ENCODE assay signal across 19 cellular contexts in the genomic region with DNA sequence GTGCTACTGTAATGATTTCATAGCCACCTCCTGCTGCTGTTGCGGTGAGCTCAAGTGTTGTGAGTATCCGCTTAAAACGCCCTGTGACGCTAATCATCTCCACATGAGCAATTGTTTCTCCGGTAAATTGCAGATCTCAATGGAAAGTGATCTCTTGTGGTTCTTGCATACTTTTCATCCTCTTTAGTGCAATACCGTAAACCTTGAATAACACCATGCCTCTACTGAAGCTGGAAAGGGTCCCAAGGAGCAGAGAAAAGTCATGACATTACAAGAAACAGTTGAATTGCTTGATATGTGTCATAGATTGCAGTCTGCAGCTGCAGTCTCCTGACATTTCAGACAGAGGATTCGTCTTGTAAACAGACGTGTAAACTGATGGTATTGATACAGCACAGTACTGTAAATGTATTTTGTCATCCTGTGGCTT. TPM values are rescaled to one million over a fixed set of nuclear protein-coding genes. Genes with fewer than 3 reads are reported as not detected.
A peak's percentile ranks its signal among the peaks of the same experiment; 100 is the strongest.
DNase-seq lines count a peak whose midpoint lies in the region; TF ChIP-seq lines count a peak whose summit lies in the region.
"Had no signal": no experiment of that assay in that cellular context is flagged by ENCODE, and none has a peak within 500 bp of the region (broad histone marks: within the 10 kb centered on the region; RNA-seq: fewer than 3 reads in every experiment).

No MANE protein-coding gene starts in this region.

- H3K9me3 ChIP-seq in trophoblast cell (ENCODE audit: insufficient read depth, low read depth, low read length) = no peaks in the 10 kb centered on the region
- H3K9me3 ChIP-seq in uterus = no peaks in the 10 kb centered on the region
- H3K9me3 ChIP-seq: HAP-1, left ventricle myocardium inferior, tibial artery had no signal

- H3K9ac ChIP-seq in trophoblast cell (ENCODE audit: low read length) = no peak overlapping the region
- H3K9ac ChIP-seq: parathyroid adenoma had no signal

- H3K4me2 ChIP-seq in trophoblast cell (ENCODE audit: low read length) = no peak overlapping the region

- H4K8ac ChIP-seq in trophoblast cell (ENCODE audit: low read depth, low read length) = no peak overlapping the region

- no peak overlapping the region for H4K91ac ChIP-seq in trophoblast cell (ENCODE audit: low read depth, low read length)

- no peaks in the 10 kb centered on the region for H3K79me2 ChIP-seq in trophoblast cell (ENCODE audit: control insufficient read depth, insufficient read depth, low read length, poor library complexity)
- H3K79me2 ChIP-seq: parathyroid adenoma had no signal

- no peaks in the 10 kb centered on the region for H3K79me1 ChIP-seq in trophoblast cell (ENCODE audit: low read length)

- H3K4me1 ChIP-seq in trophoblast cell (ENCODE audit: control insufficient read depth in 1 of 2, insufficient read depth in 2 of 2, low read length in 2 of 2) (no peaks in the 10 kb centered on the region), uterus (no peaks in the 10 kb centered on the region)
- H3K4me1 ChIP-seq: parathyroid adenoma had no signal

- H3K18ac ChIP-seq in trophoblast cell (ENCODE audit: low read length) = no peak overlapping the region

- no peak for TF ChIP-seq CTCF in AG09309 (IDR thresholded peaks at IDR 0.05; ENCODE audit: control insufficient read depth, insufficient read depth, low read depth, low read length, missing control alignments)
- TF ChIP-seq CTCF in fibroblast of mammary gland (conservative IDR thresholded peaks at IDR 0.05; ENCODE audit: control insufficient read depth, insufficient read depth, low read depth, low read length) = no peak
- TF ChIP-seq CTCF in uterus (IDR thresholded peaks at IDR 0.05) = no peak

- no peak overlapping the region for H2BK120ac ChIP-seq in trophoblast cell (ENCODE audit: insufficient read depth, low read length, poor library complexity)

- no peak overlapping the region for H2BK12ac ChIP-seq in trophoblast cell (ENCODE audit: low read length)

- in situ Hi-C loops in SK-MEL-5 (cut with HindIII; ENCODE audit: low pct_unique_long_range_greater_than_20kb, low sequenced_read_pairs) = no loop called here

- H2AK5ac ChIP-seq in trophoblast cell (ENCODE audit: low read length) = no peak overlapping the region

- no peak overlapping the region for H3K23ac ChIP-seq in trophoblast cell (ENCODE audit: low read length)

- H3K36me3 ChIP-seq in trophoblast cell (ENCODE audit: control insufficient read depth in 1 of 2, insufficient read depth in 2 of 2, low read length in 2 of 2) (no peaks in the 10 kb centered on the region), uterus (no peaks in the 10 kb centered on the region)
- H3K36me3 ChIP-seq: HAP-1, left ventricle myocardium inferior, tibial artery had no signal

- H3K4ac ChIP-seq in trophoblast cell (ENCODE audit: low read depth, low read length) = no peak overlapping the region

- intact Hi-C loops in uterus (cut with DNase I; ENCODE audit: low total_unique reads) = no loop called here

- DNase-seq in AG09309 (ENCODE audit: low read depth) (peak; percentile 79), NCI-H1417 (lab: John Stamatoyannopoulos, UW) (peak; percentile 19 to 89 (median 73)), SK-MEL-5 (ENCODE audit: low read depth, low spot score) (peak; percentile 19), fibroblast of mammary gland (ENCODE audit: low read depth) (peak; percentile 72), GM19238 (ENCODE audit: insufficient read length, low spot score) (no peak), trophoblast cell (no peak), uterus (no peak), NOMO-1 (lab: John Stamatoyannopoulos, UW; ENCODE audit: unreplicated experiment in 2 of 2) (no peak)
- DNase-seq: ACHN; activated CD4-positive, alpha-beta memory T cell treated with anti-CD3 and anti-CD28 coated beads, Interleukin-2, amount 10 ng/mL, durations not matched to agents 7 days and 5 days; amniotic stem cell; dermis blood vessel endothelial cell; GF-D8; left ventricle myocardium inferior; NCI-H446 treated with DMSO at 0.1 percent for 48 hours; tibial artery had no signal

- H3K4me3 ChIP-seq in AG09309 (ENCODE audit: control insufficient read depth, low read depth, low read length) = no peak overlapping the region
- H3K4me3 ChIP-seq in fibroblast of mammary gland (ENCODE audit: control insufficient read depth, low read depth, low read length) = no peak overlapping the region
- H3K4me3 ChIP-seq in trophoblast cell (ENCODE audit: low read depth, low read length) = no peak overlapping the region
- H3K4me3 ChIP-seq in uterus = no peak overlapping the region
- H3K4me3 ChIP-seq: HAP-1, left ventricle myocardium inferior, skin epidermis, tibial artery had no signal

- no peak overlapping the region for H4K12ac ChIP-seq in trophoblast cell (ENCODE audit: low read depth, low read length)

- WGBS in trophoblast cell (ENCODE audit: extremely low coverage, insufficient coverage, insufficient read length) = no CpG with 5 or more reads among the region's 8 CpGs

- no peak for TF ChIP-seq POLR2A in uterus (IDR thresholded peaks at IDR 0.05)

- H3K27me3 ChIP-seq in trophoblast cell (ENCODE audit: insufficient read depth, low read length) (no peaks in the 10 kb centered on the region), uterus (no peaks in the 10 kb centered on the region)

- H3K27ac ChIP-seq in trophoblast cell (ENCODE audit: low read depth, low read length) = no peak overlapping the region
- no peak overlapping the region for H3K27ac ChIP-seq in uterus
- H3K27ac ChIP-seq: left ventricle myocardium inferior, parathyroid adenoma, skin epidermis, tibial artery had no signal

- H3K14ac ChIP-seq in trophoblast cell (ENCODE audit: low read length) = no peak overlapping the region

- no peak overlapping the region for H2BK5ac ChIP-seq in trophoblast cell (ENCODE audit: low read depth, low read length, poor library complexity)

- H2AFZ ChIP-seq in trophoblast cell (ENCODE audit: insufficient read depth, low read length, poor library complexity) = no peak overlapping the region
- H2AFZ ChIP-seq: parathyroid adenoma had no signal

RNA-seq across cellular contexts. Expression of a gene that starts 6.0 kb away (rescaled TPM):
- 6.3 and 7.0 TPM in 2 replicates for total RNA-seq in SK-MEL-5 (2014; rRNA removed; shearing (Covaris generic))
- polyA plus RNA-seq in SK-MEL-5 (2015; cell fraction: cytosol; rRNA removed) = 16.6 and 24.5 TPM in 2 replicates
- polyA plus RNA-seq in SK-MEL-5 (2015; cell fraction: nucleus; rRNA removed) = 21.2 and 24.3 TPM in 2 replicates
- polyA plus RNA-seq in trophoblast cell (2013) = 7.4 and 7.5 TPM in 2 replicates
- 1 to 10 TPM in 3 of 4 donors, under 1 TPM in 1; under 0.01 to 1.9 (median 1.1) TPM for total RNA-seq in uterus
- total RNA-seq: activated CD4-positive, alpha-beta memory T cell treated with anti-CD3 and anti-CD28 coated beads, Interleukin-2, amount 10 ng/mL, durations not matched to agents 7 days and 5 days had no signal

Comparison
In these comparisons a context has a peak if more than half of its experiments do, and no peak if none do; other contexts are left out.
1. DNase-seq: peak in AG09309 (single experiment), NCI-H1417 (3 of 3), SK-MEL-5 (single experiment) and fibroblast of mammary gland (single experiment); none in GM19238 (single experiment), trophoblast cell (0 of 2), uterus (0 of 2) and NOMO-1 (0 of 2).